In genomic region chr16:75764154-75764768, GRCh38 we compare ENCODE assay signal across 8 cellular contexts. TPM values are rescaled to one million over a fixed set of nuclear protein-coding genes. Genes with fewer than 3 reads are reported as not detected.
DNase-seq lines count a peak whose midpoint lies in the region; ATAC-seq and TF ChIP-seq lines count a peak whose summit lies in the region.

No MANE protein-coding gene starts in this region.

- DNase-seq in GF-D8 (lab: John Stamatoyannopoulos, UW) = peak; percentile 9
- peak; percentile 66 for DNase-seq in Jurkat, Clone E6-1 (ENCODE audit: low read depth, low spot score)
- DNase-seq in Panc1 (ENCODE audit: low read depth, low spot score) = peak; percentile 39
- DNase-seq in activated T-helper 2 cell treated with anti-CD3 and anti-CD28 coated beads, Interferon-gamma antibody, Interleukin-2, Interleukin-4, amounts not matched to agents 10 μg/mL and 5 μg/mL and 100 μg/mL, durations not matched to agents 14 hours and 24 hours and 36 hours (ENCODE audit: low spot score) = peak; percentile 33
- DNase-seq in foreskin melanocyte = peak; percentile 50
- DNase-seq in omental fat pad (ENCODE audit: low spot score) = no peak
- DNase-seq in GOT3 (lab: John Stamatoyannopoulos, UW) = no peak

- POLR2A ChIA-PET in Panc1 (lab: Charles Lee) = no interaction called here

- no peak overlapping the region for H3K27ac ChIP-seq in Panc1 (ENCODE audit: low read length)

- no peak overlapping the region for H3K4me3 Mint-ChIP-seq in activated T-helper 2 cell treated with anti-CD3 and anti-CD28 coated beads, Interferon-gamma antibody, Interleukin-2, Interleukin-4, amounts not matched to agents 10 μg/mL and 5 μg/mL and 100 μg/mL, durations not matched to agents 14 hours and 24 hours and 36 hours (ENCODE audit: low read depth)

- H3K27me3 ChIP-seq in Panc1 (ENCODE audit: control insufficient read depth, insufficient read depth, low read length) = peaks cover 6% of the 10 kb centered on the region; the same call in 1 of the 2 replicates

- no peak overlapping the region for H3K27ac Mint-ChIP-seq in activated T-helper 2 cell treated with anti-CD3 and anti-CD28 coated beads, Interferon-gamma antibody, Interleukin-2, Interleukin-4, amounts not matched to agents 10 μg/mL and 5 μg/mL and 100 μg/mL, durations not matched to agents 14 hours and 24 hours and 36 hours

- no peaks in the 10 kb centered on the region for H3K36me3 Mint-ChIP-seq in activated T-helper 2 cell treated with anti-CD3 and anti-CD28 coated beads, Interferon-gamma antibody, Interleukin-2, Interleukin-4, amounts not matched to agents 10 μg/mL and 5 μg/mL and 100 μg/mL, durations not matched to agents 14 hours and 24 hours and 36 hours (ENCODE audit: low read depth)

- in situ Hi-C loops in Panc1 (cut with HindIII; ENCODE audit: low pct_unique_long_range_greater_than_20kb, low sequenced_read_pairs) = no loop called here

- H3K27me3 Mint-ChIP-seq in activated T-helper 2 cell treated with anti-CD3 and anti-CD28 coated beads, Interferon-gamma antibody, Interleukin-2, Interleukin-4, amounts not matched to agents 10 μg/mL and 5 μg/mL and 100 μg/mL, durations not matched to agents 14 hours and 24 hours and 36 hours (ENCODE audit: low read depth) = peaks cover 6% of the 10 kb centered on the region

- H3K4me1 ChIP-seq in Panc1 (ENCODE audit: control insufficient read depth, insufficient read depth, low read length) = no peaks in the 10 kb centered on the region

- peak; percentile 87 for ATAC-seq in GM21786 (IDR thresholded peaks at IDR 0.05; ENCODE audit: unreplicated experiment)
- peak; percentile 93 for ATAC-seq in Panc1
- peak; percentile 71 for ATAC-seq in omental fat pad (ENCODE audit: low FRiP score)

- no peaks in the 10 kb centered on the region for H3K9me3 Mint-ChIP-seq in activated T-helper 2 cell treated with anti-CD3 and anti-CD28 coated beads, Interferon-gamma antibody, Interleukin-2, Interleukin-4, amounts not matched to agents 10 μg/mL and 5 μg/mL and 100 μg/mL, durations not matched to agents 14 hours and 24 hours and 36 hours

- peaks cover 5% of the 10 kb centered on the region for H3K4me1 Mint-ChIP-seq in activated T-helper 2 cell treated with anti-CD3 and anti-CD28 coated beads, Interferon-gamma antibody, Interleukin-2, Interleukin-4, amounts not matched to agents 10 μg/mL and 5 μg/mL and 100 μg/mL, durations not matched to agents 14 hours and 24 hours and 36 hours (ENCODE audit: low read depth)

- intact Hi-C loops in Panc1 (cut with micrococcal nuclease; ENCODE audit: unreplicated experiment) = loop anchor here (5.0 to 10.0 kb wide), 2 partner anchors 119 to 292 kb away; partner anchors contain the start of genes KARS1 and TERF2IP
- intact Hi-C loops in activated T-helper 2 cell treated with anti-CD3 and anti-CD28 coated beads, Interferon-gamma antibody, Interleukin-2, Interleukin-4, amounts not matched to agents 10 μg/mL and 5 μg/mL and 100 μg/mL, durations not matched to agents 14 hours and 24 hours and 36 hours (cut with micrococcal nuclease) = loop anchor here (1.0 to 2.0 kb wide), 3 partner anchors 115 to 293 kb away; partner anchors contain the start of gene ADAT1

- CTCF ChIA-PET in Panc1 (lab: Charles Lee) = interaction anchor here (0.6 kb wide), 1 partner anchor 115 kb away, joined by 3 read pairs; no protein-coding TSS in a partner anchor

- TF ChIP-seq CTCF in Panc1 (IDR thresholded peaks at IDR 0.05) (peak; percentile 81), omental fat pad (IDR thresholded peaks at IDR 0.05) (peak in 2 of 3 donors; percentile 39 to 46)

- no peaks in the 10 kb centered on the region for H3K9me3 ChIP-seq in Panc1 (ENCODE audit: control insufficient read depth, insufficient read depth, low read depth, low read length)

- no peaks in the 10 kb centered on the region for H3K36me3 ChIP-seq in Panc1 (ENCODE audit: control insufficient read depth, insufficient read depth, low read length)

- no TSS peak for BruUV-seq in Panc1 (replicated peaks; lab: Mats Ljungman, UMichigan)

- no peak overlapping the region for H3K4me3 ChIP-seq in Jurkat, Clone E6-1 (ENCODE audit: low read length)
- H3K4me3 ChIP-seq in Panc1 (ENCODE audit: low read depth in 2 of 2, low read length in 2 of 2) = no peak overlapping the region

RNA-seq across cellular contexts. Expression of gene CPHXL, which starts 38.0 kb away (rescaled TPM):
- not detected for polyA plus RNA-seq in Jurkat, Clone E6-1 (2012; ENCODE audit: insufficient read depth, insufficient read length)
- not detected for total RNA-seq in Panc1 (2021; ENCODE audit: unreplicated experiment)
- not detected for polyA plus RNA-seq in Panc1 (2012; ENCODE audit: insufficient read length)
- not detected in 2 replicates for total RNA-seq in activated T-helper 2 cell treated with anti-CD3 and anti-CD28 coated beads, Interferon-gamma antibody, Interleukin-2, Interleukin-4, amounts not matched to agents 10 μg/mL and 5 μg/mL and 100 μg/mL, durations not matched to agents 14 hours and 24 hours and 36 hours
- not detected for total RNA-seq in omental fat pad

Comparison
In these comparisons a context has a peak if more than half of its experiments do, and no peak if none do; other contexts are left out.
1. DNase-seq: peak in GF-D8 (single experiment), Jurkat, Clone E6-1 (single experiment), Panc1 (single experiment), activated T-helper 2 cell treated with anti-CD3 and anti-CD28 coated beads, Interferon-gamma antibody, Interleukin-2, Interleukin-4, amounts not matched to agents 10 μg/mL and 5 μg/mL and 100 μg/mL, durations not matched to agents 14 hours and 24 hours and 36 hours (single experiment) and foreskin melanocyte (single experiment); none in omental fat pad (single experiment) and GOT3 (single experiment).
2. Peak in every context shown above with its lines, with median percentiles within 50 percentile points of each other: ATAC-seq.